ENCODE assay signal across 17 cellular contexts in genomic region chr6:33568826-33569570, GRCh38. TPM values are rescaled to one million over a fixed set of nuclear protein-coding genes. Genes with fewer than 3 reads are reported as not detected.
DNase-seq lines count a peak whose midpoint lies in the region; ATAC-seq, FAIRE-seq and TF ChIP-seq lines count a peak whose summit lies in the region.
"Had no signal": no experiment of that assay in that cellular context is flagged by ENCODE, and none has a peak within 500 bp of the region (broad histone marks: within the 10 kb centered on the region; RNA-seq: fewer than 3 reads in every experiment).

No MANE protein-coding gene starts in this region.

- peak overlapping the region; percentile 100 for H3K27ac Mint-ChIP-seq in activated naive CD4-positive, alpha-beta T cell treated with anti-CD3 and anti-CD28 coated beads, Interleukin-2, amount 10 ng/mL, durations not matched to agents 7 days and 5 days
- peak overlapping the region; percentile 99 for H3K27ac Mint-ChIP-seq in activated CD4-positive, alpha-beta memory T cell treated with anti-CD3 and anti-CD28 coated beads for 36 hours
- H3K27ac Mint-ChIP-seq in stimulated activated memory B cell treated with anti-CD40 and anti-IgM and Interleukin-4, amounts not matched to agents 10 μg/mL and 1 μg/mL and 100 μg/mL, for 72 hours, result peak overlapping the region; percentile 100

- H2BK120ac ChIP-seq in H1 (replicated peaks; ENCODE audit: low read depth, low read length), result no peak overlapping the region

- peak overlapping the region; percentile 88; the same call in 1 of the 2 replicates for H2BK15ac ChIP-seq in H1 (ENCODE audit: low read length)

- H3K4me1 Mint-ChIP-seq in activated naive CD4-positive, alpha-beta T cell treated with anti-CD3 and anti-CD28 coated beads, Interleukin-2, amount 10 ng/mL, durations not matched to agents 7 days and 5 days, result peaks cover 49% of the 10 kb centered on the region
- peaks cover 36% of the 10 kb centered on the region for H3K4me1 Mint-ChIP-seq in activated CD4-positive, alpha-beta memory T cell treated with anti-CD3 and anti-CD28 coated beads for 36 hours (ENCODE audit: low read depth)
- peaks cover 40% of the 10 kb centered on the region for H3K4me1 Mint-ChIP-seq in stimulated activated memory B cell treated with anti-CD40 and anti-IgM and Interleukin-4, amounts not matched to agents 10 μg/mL and 1 μg/mL and 100 μg/mL, for 72 hours

- no peak for ATAC-seq in stimulated activated memory B cell treated with anti-CD40 and anti-IgM and Interleukin-4, amounts not matched to agents 10 μg/mL and 1 μg/mL and 100 μg/mL, for 72 hours
- ATAC-seq: pancreas had no signal

- TF ChIP-seq CTCF in H1 (IDR thresholded peaks at IDR 0.05; ENCODE audit: control extremely low read depth in 1 of 3, insufficient read depth in 1 of 3, low read depth in 1 of 3, low read length in 3 of 3), result no peak

- H2BK5ac ChIP-seq in H1 (ENCODE audit: low read depth, low read length), result no peak overlapping the region

- no peak overlapping the region for H4K5ac ChIP-seq in H1 (ENCODE audit: insufficient read length, low read depth, low read length)

- H3K9ac ChIP-seq in H1 (replicated peaks in 1 of 4; ENCODE audit: extremely low read depth in 1 of 4, low read depth in 3 of 4, low read length in 3 of 4), result no peak overlapping the region

- CTCF ChIA-PET in activated naive CD4-positive, alpha-beta T cell treated with anti-CD3 and anti-CD28 coated beads, Interleukin-2, amount 10 ng/mL, durations not matched to agents 7 days and 5 days (lab: Charles Lee), result no interaction called here
- CTCF ChIA-PET in activated CD4-positive, alpha-beta memory T cell treated with anti-CD3 and anti-CD28 coated beads for 36 hours (lab: Charles Lee), result interaction anchor here (1.0 to 1.8 kb wide), 3 partner anchors 18 to 115 kb away, joined by 3 to 7 read pairs (median 6); partner anchors contain the start of gene ZBTB9
- CTCF ChIA-PET in H1 (lab: Charles Lee; ENCODE audit: partially characterized antibody) (interaction anchor here (0.7 to 5.0 kb wide), 11 partner anchors 12 to 132 kb away, joined by 3 to 21 read pairs (median 3); partner anchors contain the start of gene BAK1), HEK293T (lab: Yijun Ruan, JAX) (interaction anchor here (0.7 kb wide), 1 partner anchor 101 kb away, joined by 11 read pairs; no protein-coding TSS in a partner anchor)

- no peaks in the 10 kb centered on the region for H3K27me3 Mint-ChIP-seq in activated naive CD4-positive, alpha-beta T cell treated with anti-CD3 and anti-CD28 coated beads, Interleukin-2, amount 10 ng/mL, durations not matched to agents 7 days and 5 days
- no peaks in the 10 kb centered on the region for H3K27me3 Mint-ChIP-seq in activated CD4-positive, alpha-beta memory T cell treated with anti-CD3 and anti-CD28 coated beads for 36 hours
- H3K27me3 Mint-ChIP-seq in stimulated activated memory B cell treated with anti-CD40 and anti-IgM and Interleukin-4, amounts not matched to agents 10 μg/mL and 1 μg/mL and 100 μg/mL, for 72 hours, result no peaks in the 10 kb centered on the region

- no peaks in the 10 kb centered on the region for H4K20me1 ChIP-seq in H1 (replicated peaks in 1 of 2; ENCODE audit: control insufficient read depth in 1 of 2, insufficient read depth in 2 of 2, low read length in 2 of 2)

- no peak overlapping the region for H2AFZ ChIP-seq in H1 (ENCODE audit: low read length)

- no peaks in the 10 kb centered on the region for H3K27me3 ChIP-seq in H1 (replicated peaks in 1 of 4; ENCODE audit: control insufficient read depth in 3 of 4, extremely low read depth in 1 of 4, insufficient read depth in 3 of 4, low read length in 3 of 4)
- H3K27me3 ChIP-seq: pancreas, sigmoid colon, tibial nerve had no signal

- no peaks in the 10 kb centered on the region for H3K36me3 ChIP-seq in H1 (ENCODE audit: control insufficient read depth in 2 of 4, insufficient read depth in 4 of 4, low read length in 3 of 4)
- H3K36me3 ChIP-seq: pancreas had no signal

- no peak for TF ChIP-seq EP300 in H1 (IDR thresholded peaks at IDR 0.05; ENCODE audit: borderline replicate concordance in 1 of 2, low read depth in 2 of 2, low read length in 2 of 2)

- H3K23ac ChIP-seq in H1 (ENCODE audit: insufficient read length), result no peak overlapping the region

- no peak overlapping the region for H3K4me2 ChIP-seq in H1 (ENCODE audit: insufficient read depth in 1 of 2, low read depth in 2 of 2, low read length in 2 of 2)

- H3K4me3 ChIP-seq in H1 (ENCODE audit: extremely low read depth in 1 of 4, insufficient read depth in 2 of 4, low read depth in 3 of 4, low read length in 4 of 4), result no peak overlapping the region
- H3K4me3 ChIP-seq: pancreas, sigmoid colon, tibial nerve had no signal

- H3K4me3 Mint-ChIP-seq in activated naive CD4-positive, alpha-beta T cell treated with anti-CD3 and anti-CD28 coated beads, Interleukin-2, amount 10 ng/mL, durations not matched to agents 7 days and 5 days, result peak overlapping the region; percentile 21
- peak overlapping the region; percentile 2 for H3K4me3 Mint-ChIP-seq in activated CD4-positive, alpha-beta memory T cell treated with anti-CD3 and anti-CD28 coated beads for 36 hours
- no peak overlapping the region for H3K4me3 Mint-ChIP-seq in stimulated activated memory B cell treated with anti-CD40 and anti-IgM and Interleukin-4, amounts not matched to agents 10 μg/mL and 1 μg/mL and 100 μg/mL, for 72 hours

- H4K8ac ChIP-seq in H1 (ENCODE audit: extremely low read depth, insufficient read depth, low read length), result no peak overlapping the region

- H2BK20ac ChIP-seq in H1 (ENCODE audit: low read length), result no peak overlapping the region

- no peaks in the 10 kb centered on the region for H3K9me3 Mint-ChIP-seq in activated naive CD4-positive, alpha-beta T cell treated with anti-CD3 and anti-CD28 coated beads, Interleukin-2, amount 10 ng/mL, durations not matched to agents 7 days and 5 days
- H3K9me3 Mint-ChIP-seq in activated CD4-positive, alpha-beta memory T cell treated with anti-CD3 and anti-CD28 coated beads for 36 hours, result no peaks in the 10 kb centered on the region
- no peaks in the 10 kb centered on the region for H3K9me3 Mint-ChIP-seq in stimulated activated memory B cell treated with anti-CD40 and anti-IgM and Interleukin-4, amounts not matched to agents 10 μg/mL and 1 μg/mL and 100 μg/mL, for 72 hours

- peaks cover 46% of the 10 kb centered on the region for H3K36me3 Mint-ChIP-seq in activated naive CD4-positive, alpha-beta T cell treated with anti-CD3 and anti-CD28 coated beads, Interleukin-2, amount 10 ng/mL, durations not matched to agents 7 days and 5 days
- peaks cover 32% of the 10 kb centered on the region for H3K36me3 Mint-ChIP-seq in activated CD4-positive, alpha-beta memory T cell treated with anti-CD3 and anti-CD28 coated beads for 36 hours
- peaks cover 44% of the 10 kb centered on the region for H3K36me3 Mint-ChIP-seq in stimulated activated memory B cell treated with anti-CD40 and anti-IgM and Interleukin-4, amounts not matched to agents 10 μg/mL and 1 μg/mL and 100 μg/mL, for 72 hours

- no peak overlapping the region for H3K18ac ChIP-seq in H1 (ENCODE audit: extremely low read depth, low read length)

- H3K56ac ChIP-seq in H1 (replicated peaks; ENCODE audit: insufficient read length, low read depth, low read length), result no peak overlapping the region

- no peak for DNase-seq in activated naive CD4-positive, alpha-beta T cell treated with anti-CD3 and anti-CD28 coated beads, Interleukin-2, amount 10 ng/mL, durations not matched to agents 7 days and 5 days
- no peak for DNase-seq in activated naive CD4-positive, alpha-beta T cell (lab: John Stamatoyannopoulos, UW)
- peak; percentile 43 for DNase-seq in activated CD4-positive, alpha-beta memory T cell treated with anti-CD3 and anti-CD28 coated beads for 36 hours
- DNase-seq in H1 (ENCODE audit: low read depth in 1 of 2, low spot score in 2 of 2) (no peak), NCI-H1048 (lab: John Stamatoyannopoulos, UW) (no peak), cerebellar nuclear complex (lab: John Stamatoyannopoulos, UW) (no peak), HEK293T (ENCODE audit: extremely low spot score) (no peak)
- DNase-seq: cortex of kidney; NCI-H1417; NCI-H2107; NCI-H524 treated with DMSO at 0.1 percent for 48 hours; sigmoid colon; stimulated activated naive CD4-positive, alpha-beta T cell treated with Interleukin-2 at 50 U/mL for 16 hours had no signal

- peak overlapping the region; percentile 75; the same call in 1 of the 2 replicates for H2BK12ac ChIP-seq in H1 (ENCODE audit: low read depth, low read length)

- no peak overlapping the region for H4K91ac ChIP-seq in H1 (replicated peaks; ENCODE audit: insufficient read length, low read length)

- FAIRE-seq in H1 (lab: Jason Lieb, UNC), result no peak
- FAIRE-seq: GM18507, pancreas had no signal

- POLR2A ChIA-PET in activated CD4-positive, alpha-beta memory T cell treated with anti-CD3 and anti-CD28 coated beads for 36 hours (lab: Charles Lee), result interaction anchor here (0.7 to 1.6 kb wide), 3 partner anchors 10 to 115 kb away, joined by 3 to 5 read pairs (median 3); partner anchors contain the start of gene ZBTB9
- POLR2A ChIA-PET in H1 (lab: Charles Lee; ENCODE audit: partially characterized antibody), result interaction anchor here (1.0 to 2.6 kb wide), 5 partner anchors 8 to 107 kb away, joined by 3 to 9 read pairs (median 3); no protein-coding TSS in a partner anchor
- POLR2A ChIA-PET in HEK293T (lab: Yijun Ruan, JAX), result no interaction called here

- H2AK5ac ChIP-seq in H1 (ENCODE audit: low read depth, low read length), result no peak overlapping the region

- WGBS in H1 (ENCODE audit: extremely low coverage in 1 of 2, insufficient coverage in 1 of 2, insufficient read length in 1 of 2, insufficient replicate concordance in 2 of 2, low coverage in 1 of 2, low lambda C conversion rate in 2 of 2, missing lambda C conversion rate in 1 of 2), 2 experiments, result 89% methylated on average over 6 of the region's 6 CpGs; no CpG with 5 or more reads in 1 of the 2 experiments

- no peak overlapping the region for H3K27ac ChIP-seq in H1 (ENCODE audit: low read depth, low read length)
- H3K27ac ChIP-seq: pancreas, sigmoid colon had no signal

- H3K4ac ChIP-seq in H1 (replicated peaks; ENCODE audit: insufficient read length, low read depth, low read length), result no peak overlapping the region

- no peaks in the 10 kb centered on the region for H3K9me3 ChIP-seq in H1 (ENCODE audit: insufficient read depth in 2 of 2, low read depth in 1 of 2, low read length in 1 of 2)
- H3K9me3 ChIP-seq: pancreas, sigmoid colon, tibial nerve had no signal

- H3K79me2 ChIP-seq in H1 (ENCODE audit: control insufficient read depth in 1 of 2, insufficient read depth in 2 of 2, low read length in 2 of 2), result no peaks in the 10 kb centered on the region

- no peak overlapping the region for H3K14ac ChIP-seq in H1 (ENCODE audit: insufficient read length)

- intact Hi-C loops in activated CD4-positive, alpha-beta memory T cell treated with anti-CD3 and anti-CD28 coated beads for 36 hours (cut with micrococcal nuclease), result no loop called here

- H3K4me1 ChIP-seq in H1 (replicated peaks in 1 of 4; ENCODE audit: control insufficient read depth in 3 of 4, insufficient read depth in 4 of 4, low read length in 3 of 4), result peaks cover 0 to 5% (median 2%) of the 10 kb centered on the region in 4 experiments; a peak in 3 of 7 replicates

- H3K23me2 ChIP-seq in H1 (ENCODE audit: low read depth, low read length), result peaks cover 6% of the 10 kb centered on the region; the same call in 1 of the 2 replicates

- no peak for TF ChIP-seq RAD21 in H1 (IDR thresholded peaks at IDR 0.05 in 1 of 2, conservative IDR thresholded peaks at IDR 0.05 in 1 of 2; ENCODE audit: low read depth in 2 of 2, low read length in 2 of 2)

- H3K79me1 ChIP-seq in H1 (ENCODE audit: low read depth, low read length), result no peaks in the 10 kb centered on the region

- TF ChIP-seq POLR2A in H1 (IDR thresholded peaks at IDR 0.05; ENCODE audit: control extremely low read depth in 1 of 2, low read depth in 2 of 2, low read length in 2 of 2), result no peak

RNA-seq across cellular contexts. Expression of gene BAK1, which starts 11.1 kb away (rescaled TPM):
- 10 to 100 TPM; 56.3 to 57.7 TPM for total RNA-seq in activated CD4-positive, alpha-beta memory T cell treated with anti-CD3 and anti-CD28 coated beads for 36 hours
- total RNA-seq in H1 (2021; fragmentation: NEBNext Ultra II Directional; extraction: Animal tissue kit (Norgen Biotek cat#: 25700)), result 43.3 and 45.1 TPM in 2 replicates
- polyA plus RNA-seq in H1 (2011; rRNA removed), result 43.4 and 51.4 TPM in 2 replicates
- 38.7 TPM for polyA plus RNA-seq in H1 (2011; cell fraction: cytosol; rRNA removed)
- 33.2 TPM for polyA plus RNA-seq in H1 (2011; cell fraction: nucleus; rRNA removed)
- polyA plus RNA-seq in H1 (2012, experiment 1 of 2), result 25.3 to 42.8 TPM (median 38.6 TPM) in 4 replicates
- 50.1 TPM for polyA plus RNA-seq in H1 (2012, experiment 2 of 2)
- polyA plus RNA-seq in H1 (2013, experiment 1 of 2), result 19.1 TPM
- 19.0 TPM for polyA plus RNA-seq in H1 (2013, experiment 2 of 2)
- polyA minus RNA-seq in H1 (2011; rRNA and poly(A)+ RNA removed), result 33.0 and 37.7 TPM in 2 replicates
- 27.4 TPM for polyA minus RNA-seq in H1 (2011; cell fraction: cytosol; rRNA and poly(A)+ RNA removed)
- 15.8 TPM for polyA minus RNA-seq in H1 (2011; cell fraction: nucleus; rRNA and poly(A)+ RNA removed)

RNA-seq across cellular contexts. Expression of gene ITPR3, which starts 52.1 kb away (rescaled TPM):
- total RNA-seq in activated CD4-positive, alpha-beta memory T cell treated with anti-CD3 and anti-CD28 coated beads for 36 hours, result 10 to 100 TPM; 41.6 to 45.6 TPM
- total RNA-seq in H1 (2021; fragmentation: NEBNext Ultra II Directional; extraction: Animal tissue kit (Norgen Biotek cat#: 25700)), result 44.9 and 45.7 TPM in 2 replicates
- 29.1 and 37.2 TPM in 2 replicates for polyA plus RNA-seq in H1 (2011; rRNA removed)
- polyA plus RNA-seq in H1 (2011; cell fraction: cytosol; rRNA removed), result 22.7 TPM
- 157 TPM for polyA plus RNA-seq in H1 (2011; cell fraction: nucleus; rRNA removed)
- polyA plus RNA-seq in H1 (2012, experiment 1 of 2), result 22.4 to 35.2 TPM (median 31.8 TPM) in 4 replicates
- polyA plus RNA-seq in H1 (2012, experiment 2 of 2), result 11.9 TPM
- polyA plus RNA-seq in H1 (2013, experiment 1 of 2), result 24.7 TPM
- polyA plus RNA-seq in H1 (2013, experiment 2 of 2), result 23.5 TPM
- 45.6 and 48.9 TPM in 2 replicates for polyA minus RNA-seq in H1 (2011; rRNA and poly(A)+ RNA removed)
- 23.7 TPM for polyA minus RNA-seq in H1 (2011; cell fraction: cytosol; rRNA and poly(A)+ RNA removed)
- 42.2 TPM for polyA minus RNA-seq in H1 (2011; cell fraction: nucleus; rRNA and poly(A)+ RNA removed)
